14 cellular contexts compared by ENCODE assay signal in the genomic region with DNA sequence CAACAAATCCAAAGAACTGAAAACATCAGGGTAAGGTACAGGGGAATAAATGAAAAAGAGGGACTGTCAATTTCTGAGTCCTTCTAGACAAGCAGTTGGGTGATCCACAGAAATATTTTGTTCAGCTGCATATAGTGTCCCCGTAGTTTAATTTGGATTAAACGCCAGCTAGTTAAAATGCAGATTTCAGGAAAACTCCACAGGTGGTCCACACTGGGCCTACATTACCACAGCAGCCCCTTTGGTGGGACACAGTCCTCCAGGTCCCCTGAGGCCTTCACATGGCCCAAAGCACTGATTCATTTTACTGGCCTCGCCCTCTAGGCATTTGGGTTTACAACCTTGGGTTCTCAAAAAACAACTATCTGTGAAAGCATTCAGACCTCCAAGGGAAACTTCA. TPM values are rescaled to one million over a fixed set of nuclear protein-coding genes. Genes with fewer than 3 reads are reported as not detected.
DNase-seq lines count a peak whose midpoint lies in the region; ATAC-seq and TF ChIP-seq lines count a peak whose summit lies in the region.
"Had no signal": no experiment of that assay in that cellular context is flagged by ENCODE, and none has a peak within 500 bp of the region (broad histone marks: within the 10 kb centered on the region; RNA-seq: fewer than 3 reads in every experiment).

No MANE protein-coding gene starts in this region.

- no peak overlapping the region for H3K18ac ChIP-seq in IMR-90 (ENCODE audit: low read depth, low read length)

- H3K4me1 Mint-ChIP-seq in T-helper 1 cell treated with Interleukin-12 subunit alpha and Interleukin-12 subunit beta and Interleukin-4 antibody, amounts not matched to agents 30 μg/mL and 1 μg/mL, for 36 hours (ENCODE audit: low read depth), result peaks cover 51% of the 10 kb centered on the region
- peaks cover 77% of the 10 kb centered on the region for H3K4me1 Mint-ChIP-seq in central memory CD8-positive, alpha-beta T cell

- no peak overlapping the region for H3K56ac ChIP-seq in IMR-90 (ENCODE audit: extremely low read depth, insufficient read depth, low read length)

- TF ChIP-seq CTCF in IMR-90 (conservative IDR thresholded peaks at IDR 0.05; ENCODE audit: low read depth, low read length), result no peak
- no peak for TF ChIP-seq CTCF in spleen (IDR thresholded peaks at IDR 0.05 in 8 of 11, conservative IDR thresholded peaks at IDR 0.05 in 3 of 11)

- 0 out of 2 replicates have a peak overlapping the region, but pooled peaks have one; percentile 2 for H3K27ac ChIP-seq in IMR-90 (ENCODE audit: insufficient read depth, low read length)
- H3K27ac ChIP-seq in spleen, result peak overlapping the region in 6 of 8 donors; percentile 6 to 98 (median 48)
- H3K27ac ChIP-seq: 22Rv1 had no signal

- POLR2A ChIA-PET in IMR-90 (lab: Charles Lee; ENCODE audit: unreplicated experiment), result no interaction called here

- no peak for TF ChIP-seq RAD21 in IMR-90 (IDR thresholded peaks at IDR 0.05; ENCODE audit: low read length)

- H3K14ac ChIP-seq in IMR-90 (replicated peaks; ENCODE audit: low read depth, low read length), result peak overlapping the region; percentile 40

- H3K36me3 ChIP-seq in IMR-90 (ENCODE audit: control insufficient read depth, insufficient read depth, low read length) (peaks cover 2% of the 10 kb centered on the region; the same call in 1 of the 2 replicates), spleen (peaks cover 0 to 48% (median 0%) of the 10 kb centered on the region in 6 donors)

- DNase-seq in T-helper 1 cell (no peak), IMR-90 (no peak), spleen (no peak), SHP77 treated with DMSO at 0.1 percent for 48 hours (lab: John Stamatoyannopoulos, UW) (no peak), NCI-H1105 (lab: John Stamatoyannopoulos, UW) (no peak), hepatic stellate cell (ENCODE audit: low spot score) (no peak)
- DNase-seq in central memory CD8-positive, alpha-beta T cell (ENCODE audit: low spot score in 2 of 2), result no peak
- DNase-seq: activated CD4-positive, alpha-beta T cell treated with anti-CD3 and anti-CD28 coated beads for 36 hours; activated T-cell treated with anti-CD3 and anti-CD28 coated beads for 4 hours; central memory CD4-positive, alpha-beta T cell; T-helper 9 cell had no signal

- no peak overlapping the region for H4K5ac ChIP-seq in IMR-90 (ENCODE audit: low read depth, low read length)

- ATAC-seq in IMR-90 (ENCODE audit: low read depth), result no peak
- ATAC-seq in central memory CD8-positive, alpha-beta T cell (replicated peaks; ENCODE audit: extremely low read depth, poor library complexity, severe bottlenecking), result no peak
- ATAC-seq: activated CD4-positive, alpha-beta T cell treated with anti-CD3 and anti-CD28 coated beads for 36 hours; HCT116 had no signal

- no peak overlapping the region for H2BK20ac ChIP-seq in IMR-90 (ENCODE audit: low read depth, low read length)

- H3K9me3 ChIP-seq in IMR-90 (ENCODE audit: control insufficient read depth, insufficient read depth, low read length), result no peaks in the 10 kb centered on the region
- H3K9me3 ChIP-seq in spleen, result no peaks in the 10 kb centered on the region

- H2AK5ac ChIP-seq in IMR-90 (ENCODE audit: low read depth, low read length), result no peak overlapping the region; the same call in 1 of the 2 replicates

- no TSS peak for BruUV-seq in IMR-90 (replicated peaks; lab: Mats Ljungman, UMichigan)

- intact Hi-C loops in IMR-90 (cut with micrococcal nuclease) (loop anchor here (5.0 kb wide), 1 partner anchor 33 kb away; no protein-coding TSS in a partner anchor), spleen (cut with DNase I; ENCODE audit: low total_unique reads) (no loop called here)

- no peak overlapping the region for H3K4me3 Mint-ChIP-seq in T-helper 1 cell treated with Interleukin-12 subunit alpha and Interleukin-12 subunit beta and Interleukin-4 antibody, amounts not matched to agents 30 μg/mL and 1 μg/mL, for 36 hours
- H3K4me3 Mint-ChIP-seq in central memory CD8-positive, alpha-beta T cell, result no peak overlapping the region
- H3K4me3 Mint-ChIP-seq: activated CD4-positive, alpha-beta T cell treated with anti-CD3 and anti-CD28 coated beads for 36 hours had no signal

- H4K91ac ChIP-seq in IMR-90 (ENCODE audit: insufficient read depth, low read depth, low read length), result no peak overlapping the region

- no peak overlapping the region for H2AFZ ChIP-seq in IMR-90 (replicated peaks; ENCODE audit: low read length, poor library complexity)

- dilution Hi-C loops in IMR-90 (cut with HindIII; ENCODE audit: low sequenced_read_pairs, unreplicated experiment), result no loop called here

- TF ChIP-seq POLR2A in IMR-90 (IDR thresholded peaks at IDR 0.05; ENCODE audit: low read depth, low read length), result no peak
- TF ChIP-seq POLR2A in spleen (IDR thresholded peaks at IDR 0.05), result no peak

- no peak overlapping the region for H3K23ac ChIP-seq in IMR-90 (ENCODE audit: low read depth, low read length)

- H2BK5ac ChIP-seq in IMR-90 (ENCODE audit: low read depth, low read length, poor library complexity, severe bottlenecking), result peak overlapping the region; percentile 67

- H3K4me3 ChIP-seq in IMR-90 (ENCODE audit: insufficient read depth, low read depth, low read length) (no peak overlapping the region), spleen (no peak overlapping the region)

- H3K4ac ChIP-seq in IMR-90 (ENCODE audit: low read depth, low read length), result 0 out of 2 replicates have a peak overlapping the region, but pooled peaks have one; percentile 57

- H4K8ac ChIP-seq in IMR-90 (ENCODE audit: low read depth in 2 of 2, low read length in 2 of 2), result no peak overlapping the region; a peak in 1 of 4 replicates

- no peaks in the 10 kb centered on the region for H3K9me3 Mint-ChIP-seq in T-helper 1 cell treated with Interleukin-12 subunit alpha and Interleukin-12 subunit beta and Interleukin-4 antibody, amounts not matched to agents 30 μg/mL and 1 μg/mL, for 36 hours
- no peaks in the 10 kb centered on the region for H3K9me3 Mint-ChIP-seq in central memory CD8-positive, alpha-beta T cell

- no peak overlapping the region for H3K9ac ChIP-seq in IMR-90 (ENCODE audit: low read depth, low read length)

- H2AK9ac ChIP-seq in IMR-90 (replicated peaks; ENCODE audit: low read depth, low read length, poor library complexity), result no peak overlapping the region

- H3K27me3 Mint-ChIP-seq in T-helper 1 cell treated with Interleukin-12 subunit alpha and Interleukin-12 subunit beta and Interleukin-4 antibody, amounts not matched to agents 30 μg/mL and 1 μg/mL, for 36 hours (ENCODE audit: low read depth), result no peaks in the 10 kb centered on the region
- no peaks in the 10 kb centered on the region for H3K27me3 Mint-ChIP-seq in central memory CD8-positive, alpha-beta T cell
- H3K27me3 Mint-ChIP-seq: activated CD4-positive, alpha-beta T cell treated with anti-CD3 and anti-CD28 coated beads for 36 hours had no signal

- peaks cover 44% of the 10 kb centered on the region for H3K9me1 ChIP-seq in IMR-90 (ENCODE audit: insufficient read depth, low read length)

- 88% methylated on average over 3 of the region's 3 CpGs; no CpG with 5 or more reads in 1 of the 2 experiments for WGBS in IMR-90 (ENCODE audit: extremely low coverage in 2 of 2, insufficient read length in 1 of 2), 2 experiments
- WGBS in spleen, 5 donors, result 81 to 92% (median 90%) methylated on average over 3 of the region's 3 CpGs

- H3K27me3 ChIP-seq in IMR-90 (ENCODE audit: control insufficient read depth, insufficient read depth, low read length) (no peaks in the 10 kb centered on the region), spleen (replicated peaks in 1 of 7) (no peaks in the 10 kb centered on the region)

- H3K27ac Mint-ChIP-seq in T-helper 1 cell treated with Interleukin-12 subunit alpha and Interleukin-12 subunit beta and Interleukin-4 antibody, amounts not matched to agents 30 μg/mL and 1 μg/mL, for 36 hours, result peak overlapping the region; percentile 56
- H3K27ac Mint-ChIP-seq in central memory CD8-positive, alpha-beta T cell (ENCODE audit: low read depth), result peak overlapping the region; percentile 55

- peaks cover 88% of the 10 kb centered on the region for H4K20me1 ChIP-seq in IMR-90 (ENCODE audit: insufficient read depth, low read length)

- no peak overlapping the region for H3K4me2 ChIP-seq in IMR-90 (ENCODE audit: low read depth, low read length)

- H3K79me1 ChIP-seq in IMR-90 (ENCODE audit: low read depth in 1 of 2, low read length in 2 of 2), result peaks cover 19 to 79% of the 10 kb centered on the region in 2 experiments

- in situ Hi-C loops in IMR-90 (cut with MboI; ENCODE audit: low sequenced_read_pairs), result no loop called here

- peak overlapping the region; percentile 29; the same call in 1 of the 2 replicates for H2BK120ac ChIP-seq in IMR-90 (ENCODE audit: low read depth, low read length)

- CTCF ChIA-PET in IMR-90 (lab: Yijun Ruan, JAX), result no interaction called here

- H3K4me1 ChIP-seq in IMR-90 (ENCODE audit: control insufficient read depth, insufficient read depth, low read length) (peaks cover 36% of the 10 kb centered on the region), spleen (peaks cover 76 to 93% (median 85%) of the 10 kb centered on the region in 6 donors)

- peaks cover 23% of the 10 kb centered on the region for H3K36me3 Mint-ChIP-seq in T-helper 1 cell treated with Interleukin-12 subunit alpha and Interleukin-12 subunit beta and Interleukin-4 antibody, amounts not matched to agents 30 μg/mL and 1 μg/mL, for 36 hours (ENCODE audit: low read depth)
- peaks cover 21% of the 10 kb centered on the region for H3K36me3 Mint-ChIP-seq in central memory CD8-positive, alpha-beta T cell (ENCODE audit: insufficient read depth)

- no peak overlapping the region for H2BK15ac ChIP-seq in IMR-90 (ENCODE audit: low read depth, low read length)

TF ChIP-seq in IMR-90, 13 proteins besides CTCF, POLR2A, EP300 and RAD21 (continues in another document):
- TF ChIP-seq BHLHE40 (IDR thresholded peaks at IDR 0.05; ENCODE audit: low read depth, low read length), result no peak
- no peak for TF ChIP-seq MAZ (IDR thresholded peaks at IDR 0.05; ENCODE audit: borderline replicate concordance, low read depth, low read length)
- TF ChIP-seq MAFK (IDR thresholded peaks at IDR 0.05; ENCODE audit: low read depth, low read length), result no peak
- TF ChIP-seq SMC3 (IDR thresholded peaks at IDR 0.05; ENCODE audit: low read depth, low read length), result no peak
- TF ChIP-seq MXI1 (IDR thresholded peaks at IDR 0.05; ENCODE audit: borderline replicate concordance, low read depth, low read length), result no peak

RNA-seq across cellular contexts. Expression of gene ARHGAP17, which starts 4.6 kb away (rescaled TPM):
- total RNA-seq in IMR-90 (2012; rRNA removed), result 27.6 and 29.4 TPM in 2 replicates
- polyA plus RNA-seq in IMR-90 (2012; rRNA removed), result 60.1 and 65.0 TPM in 2 replicates
- 40.0 and 40.7 TPM in 2 replicates for polyA plus RNA-seq in IMR-90 (2012; cell fraction: cytosol; rRNA removed)
- polyA plus RNA-seq in IMR-90 (2012; cell fraction: nucleus; rRNA removed; ENCODE audit: low replicate concordance), result 81.6 and 132 TPM in 2 replicates
- 100 to 1,000 TPM; 126 to 254 (median 226) TPM for total RNA-seq in spleen
- 100 to 1,000 TPM in 2 of 3 donors, 10 to 100 TPM in 1; 62.2 to 116 (median 102) TPM for polyA plus RNA-seq in spleen
